ENCODE assay signal across 8 cellular contexts in genomic region chr10:69319911-69320316, GRCh38. TPM values are rescaled to one million over a fixed set of nuclear protein-coding genes. Genes with fewer than 3 reads are reported as not detected.
DNase-seq lines count a peak whose midpoint lies in the region; ATAC-seq and TF ChIP-seq lines count a peak whose summit lies in the region.

No MANE protein-coding gene starts in this region.

- H3K4me3 ChIP-seq in fibroblast of lung (replicated peaks in 1 of 4; ENCODE audit: control extremely low read depth in 1 of 4, insufficient read depth in 1 of 4, low read depth in 3 of 4, low read length in 4 of 4) (peak overlapping the region; percentile 61 to 94 (median 82)), rectal smooth muscle tissue (ENCODE audit: low read length) (peak overlapping the region; percentile 99)

- peaks cover 58% of the 10 kb centered on the region for H3K79me2 ChIP-seq in fibroblast of lung (ENCODE audit: control insufficient read depth, insufficient read depth, low read length)

- H3K36me3 ChIP-seq in fibroblast of lung (ENCODE audit: control insufficient read depth, insufficient read depth, low read length) (peaks cover 3% of the 10 kb centered on the region), rectal smooth muscle tissue (ENCODE audit: control insufficient read depth, insufficient read depth, low read length) (no peaks in the 10 kb centered on the region)

- no peaks in the 10 kb centered on the region for H3K9me3 ChIP-seq in fibroblast of lung (ENCODE audit: control insufficient read depth, insufficient read depth, low read depth, low read length)

- no peak overlapping the region for H2AFZ ChIP-seq in fibroblast of lung (ENCODE audit: low read length)

- no peak for TF ChIP-seq CTCF in fibroblast of lung (conservative IDR thresholded peaks at IDR 0.05 in 1 of 2, IDR thresholded peaks at IDR 0.05 in 1 of 2; ENCODE audit: low read depth in 1 of 2, low read length in 2 of 2)

- H3K27me3 Mint-ChIP-seq in T-helper 2 cell treated with Interferon-gamma antibody and Interleukin-4, amounts not matched to agents 5 μg/mL and 100 μg/mL, for 36 hours (ENCODE audit: low read depth) = no peaks in the 10 kb centered on the region

- in situ Hi-C loops in G401 (cut with HindIII; ENCODE audit: low sequenced_read_pairs) = no loop called here

- H3K27me3 ChIP-seq in fibroblast of lung (ENCODE audit: control insufficient read depth, insufficient read depth, low read length) = no peaks in the 10 kb centered on the region
- H3K27me3 ChIP-seq in rectal smooth muscle tissue (ENCODE audit: control insufficient read depth, insufficient read depth, low read length) = no peaks in the 10 kb centered on the region

- H3K4me1 Mint-ChIP-seq in T-helper 2 cell treated with Interferon-gamma antibody and Interleukin-4, amounts not matched to agents 5 μg/mL and 100 μg/mL, for 36 hours (ENCODE audit: low read depth) = peaks cover 45% of the 10 kb centered on the region

- no peak for ATAC-seq in HG03342 (IDR thresholded peaks at IDR 0.05; ENCODE audit: unreplicated experiment)
- no peak for ATAC-seq in HG03196 (IDR thresholded peaks at IDR 0.05; ENCODE audit: unreplicated experiment)

- H3K27ac ChIP-seq in fibroblast of lung (ENCODE audit: insufficient read depth, low read length) = peak overlapping the region; percentile 79
- peak overlapping the region; percentile 86 for H3K27ac ChIP-seq in rectal smooth muscle tissue (ENCODE audit: low read depth, low read length)

- peak overlapping the region; percentile 74 for H3K9ac ChIP-seq in fibroblast of lung (ENCODE audit: insufficient read depth, low read length)
- H3K9ac ChIP-seq in rectal smooth muscle tissue (ENCODE audit: low read length) = peak overlapping the region; percentile 57

- peak overlapping the region; percentile 100 for H3K4me2 ChIP-seq in fibroblast of lung (ENCODE audit: extremely low read depth, insufficient read depth, low read length)

- no peaks in the 10 kb centered on the region for H4K20me1 ChIP-seq in fibroblast of lung (ENCODE audit: control insufficient read depth, extremely low read depth, insufficient read depth, low read length)

- H3K27ac Mint-ChIP-seq in T-helper 2 cell treated with Interferon-gamma antibody and Interleukin-4, amounts not matched to agents 5 μg/mL and 100 μg/mL, for 36 hours = peak overlapping the region; percentile 94

- H3K36me3 Mint-ChIP-seq in T-helper 2 cell treated with Interferon-gamma antibody and Interleukin-4, amounts not matched to agents 5 μg/mL and 100 μg/mL, for 36 hours (ENCODE audit: low read depth) = peaks cover 17% of the 10 kb centered on the region

- DNase-seq in G401 (ENCODE audit: low spot score) = peak; percentile 30
- DNase-seq in T-helper 2 cell treated with Interferon-gamma antibody and Interleukin-4, amounts not matched to agents 5 μg/mL and 100 μg/mL, for 36 hours (ENCODE audit: low spot score) = no peak
- no peak for DNase-seq in fibroblast of lung (ENCODE audit: low read depth in 2 of 2)
- no peak for DNase-seq in OCI-M2 (lab: John Stamatoyannopoulos, UW; ENCODE audit: unreplicated experiment)
- DNase-seq in cerebellar nuclear complex (lab: John Stamatoyannopoulos, UW) = no peak

- H3K4me1 ChIP-seq in fibroblast of lung (ENCODE audit: control insufficient read depth, extremely low read depth, insufficient read depth, low read length) = peaks cover 29% of the 10 kb centered on the region
- peaks cover 12% of the 10 kb centered on the region for H3K4me1 ChIP-seq in rectal smooth muscle tissue (ENCODE audit: control insufficient read depth, insufficient read depth, low read length)

- no peaks in the 10 kb centered on the region for H3K9me3 Mint-ChIP-seq in T-helper 2 cell treated with Interferon-gamma antibody and Interleukin-4, amounts not matched to agents 5 μg/mL and 100 μg/mL, for 36 hours

- H3K4me3 Mint-ChIP-seq in T-helper 2 cell treated with Interferon-gamma antibody and Interleukin-4, amounts not matched to agents 5 μg/mL and 100 μg/mL, for 36 hours = peak overlapping the region; percentile 97

RNA-seq across cellular contexts. Expression of gene HK1, which starts 41.6 kb away (rescaled TPM):
- total RNA-seq in G401 (2014; rRNA removed; shearing (Covaris generic)) = 47.4 and 52.3 TPM in 2 replicates
- total RNA-seq in fibroblast of lung = 106 and 172 TPM in 2 replicates
- polyA plus RNA-seq in fibroblast of lung = 60.6 and 86.2 TPM in 2 replicates
- 99.0 and 147 TPM in 2 replicates for polyA plus RNA-seq in fibroblast of lung (2012)
- polyA minus RNA-seq in fibroblast of lung (ENCODE audit: low replicate concordance) = 114 and 174 TPM in 2 replicates
